ENCODE assay signal across 16 cellular contexts in the genomic region with DNA sequence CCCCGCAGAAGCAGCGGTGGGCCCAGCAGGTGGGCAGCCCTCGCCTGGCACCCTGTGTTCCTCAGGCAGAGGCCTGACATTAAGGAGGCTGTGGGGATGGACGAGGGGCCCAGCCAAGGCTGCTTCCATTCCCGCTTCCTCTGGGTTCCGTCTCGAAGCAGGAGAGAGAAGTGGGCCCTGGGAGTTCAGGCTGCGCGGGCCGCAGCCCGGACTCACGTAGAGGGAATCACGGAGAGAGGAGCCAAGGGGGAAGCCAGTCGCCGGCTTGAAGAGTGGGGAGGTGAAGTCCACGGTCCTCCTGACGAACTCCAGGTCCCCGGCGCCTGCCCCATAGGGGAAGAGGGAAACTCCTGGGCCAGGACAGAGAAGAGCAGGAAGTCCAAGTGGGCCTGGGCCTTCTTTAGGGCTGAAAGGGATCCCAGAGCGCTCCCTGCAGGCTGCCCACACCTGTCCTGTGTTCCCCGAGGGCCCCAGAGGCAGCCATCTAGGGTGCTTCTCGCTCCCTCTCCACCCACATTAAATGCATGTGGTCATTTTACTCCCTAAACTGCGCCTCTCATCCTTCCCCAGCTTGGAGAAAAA. TPM values are rescaled to one million over a fixed set of nuclear protein-coding genes. Genes with fewer than 3 reads are reported as not detected.
DNase-seq lines count a peak whose midpoint lies in the region; ATAC-seq, FAIRE-seq and TF ChIP-seq lines count a peak whose summit lies in the region.
"Had no signal": no experiment of that assay in that cellular context is flagged by ENCODE, and none has a peak within 500 bp of the region (broad histone marks: within the 10 kb centered on the region; RNA-seq: fewer than 3 reads in every experiment).

No MANE protein-coding gene starts in this region.

- H3K27ac ChIP-seq in right cardiac atrium (ENCODE audit: low read length) (no peak overlapping the region), heart right ventricle (no peak overlapping the region), kidney (ENCODE audit: low read depth in 2 of 2, low read length in 2 of 2) (no peak overlapping the region), osteoblast (ENCODE audit: low read depth, low read length) (no peak overlapping the region)

- H3K9ac ChIP-seq in kidney (ENCODE audit: low read length in 2 of 2) = no peak overlapping the region

- H3K4me3 ChIP-seq in right cardiac atrium (ENCODE audit: low read length) (no peak overlapping the region), heart right ventricle (no peak overlapping the region), kidney (ENCODE audit: low read length in 2 of 2) (no peak overlapping the region), osteoblast (ENCODE audit: insufficient read depth, low read length) (no peak overlapping the region)

- intact Hi-C loops in right cardiac atrium (cut with DNase I) (no loop called here), heart right ventricle (cut with DNase I) (no loop called here), kidney (cut with DNase I) (no loop called here)

- H3K79me2 ChIP-seq in osteoblast (ENCODE audit: insufficient read depth, low read length) = no peaks in the 10 kb centered on the region

- no peak for DNase-seq in right cardiac atrium
- no peak for DNase-seq in heart right ventricle
- peak; percentile 46 for DNase-seq in kidney
- peak; percentile 49 for DNase-seq in osteoblast (ENCODE audit: insufficient read length, low spot score, missing footprints)
- DNase-seq in NAMALWA (ENCODE audit: low spot score) = no peak
- DNase-seq in NCI-H345 treated with DMSO at 0.1 percent for 48 hours (lab: John Stamatoyannopoulos, UW; ENCODE audit: unreplicated experiment) = no peak
- DNase-seq: BE2C; CD4-positive, CD25-positive, alpha-beta regulatory T cell; DMS153; GDM1; NCI-H510A treated with DMSO at 0.1 percent for 48 hours; Right ventricle myocardium superior had no signal

- TF ChIP-seq CTCF in heart right ventricle (IDR thresholded peaks at IDR 0.05) (no peak), kidney (IDR thresholded peaks at IDR 0.05; ENCODE audit: borderline replicate concordance, extremely low read depth, insufficient read depth) (no peak), osteoblast (IDR thresholded peaks at IDR 0.05; ENCODE audit: extremely low read depth, low read depth, low read length) (no peak)

- H3K36me3 ChIP-seq in heart right ventricle = no peaks in the 10 kb centered on the region
- no peaks in the 10 kb centered on the region for H3K36me3 ChIP-seq in kidney (ENCODE audit: control insufficient read depth in 1 of 2, insufficient read depth in 2 of 2, low read length in 2 of 2)
- H3K36me3 ChIP-seq in osteoblast (ENCODE audit: insufficient read depth, low read length) = no peaks in the 10 kb centered on the region
- H3K36me3 ChIP-seq: BE2C had no signal

- H3K4me1 ChIP-seq in right cardiac atrium (ENCODE audit: control insufficient read depth, insufficient read depth, low read length) = no peaks in the 10 kb centered on the region
- H3K4me1 ChIP-seq in heart right ventricle = no peaks in the 10 kb centered on the region
- no peaks in the 10 kb centered on the region for H3K4me1 ChIP-seq in kidney (ENCODE audit: control insufficient read depth in 1 of 2, insufficient read depth in 1 of 2, low read depth in 1 of 2, low read length in 2 of 2)
- no peaks in the 10 kb centered on the region for H3K4me1 ChIP-seq in osteoblast (ENCODE audit: insufficient read depth, low read length)
- H3K4me1 ChIP-seq: BE2C, Caco-2 had no signal

- no peaks in the 10 kb centered on the region for H3K27me3 ChIP-seq in right cardiac atrium (ENCODE audit: control insufficient read depth, insufficient read depth)
- peaks cover 0 to 5% (median 0%) of the 10 kb centered on the region in 7 donors for H3K27me3 ChIP-seq in heart right ventricle
- no peaks in the 10 kb centered on the region for H3K27me3 ChIP-seq in osteoblast (ENCODE audit: insufficient read depth, low read length)
- H3K27me3 ChIP-seq: BE2C had no signal

- FAIRE-seq in kidney (lab: Jason Lieb, UNC) = no peak
- FAIRE-seq: A204.1 had no signal

- 80% methylated on average over 23 of the region's 23 CpGs for WGBS in right cardiac atrium
- WGBS in heart right ventricle, 2 donors = 81 to 86% methylated on average over 23 of the region's 23 CpGs

- no peaks in the 10 kb centered on the region for H4K20me1 ChIP-seq in osteoblast (ENCODE audit: insufficient read depth, low read length)

- H3K4me2 ChIP-seq in osteoblast (ENCODE audit: insufficient read depth, low read length) = no peak overlapping the region

- ATAC-seq in right cardiac atrium = peak; percentile 13 to 29
- no peak for ATAC-seq in heart right ventricle
- no peak for ATAC-seq in HG02798 (IDR thresholded peaks at IDR 0.05; ENCODE audit: poor library complexity, unreplicated experiment)

- no peak overlapping the region for H2AFZ ChIP-seq in osteoblast (ENCODE audit: low read length)

- H3K9me3 ChIP-seq in right cardiac atrium (ENCODE audit: control insufficient read depth, low read length) (no peaks in the 10 kb centered on the region), heart right ventricle (no peaks in the 10 kb centered on the region), kidney (ENCODE audit: control insufficient read depth in 1 of 2, low read length in 2 of 2) (no peaks in the 10 kb centered on the region), osteoblast (ENCODE audit: low read depth, low read length) (no peaks in the 10 kb centered on the region)
- H3K9me3 ChIP-seq: BE2C, Caco-2 had no signal

RNA-seq across cellular contexts. Expression of a gene that starts 37.7 kb away (rescaled TPM):
- total RNA-seq in right cardiac atrium = under 1 TPM in 1 of 4 donors, not detected in 3; 0.12 TPM
- polyA plus RNA-seq in right cardiac atrium = 0.02 TPM
- total RNA-seq in heart right ventricle = not detected
- polyA plus RNA-seq in heart right ventricle = under 1 TPM in 1 of 2 donors, not detected in 1; 0.01 TPM
- 0.19 TPM for total RNA-seq in kidney
- not detected for polyA plus RNA-seq in kidney (ENCODE audit: insufficient read depth, low read depth, low replicate concordance)
- not detected in 2 replicates for total RNA-seq in osteoblast
- total RNA-seq: CD4-positive, CD25-positive, alpha-beta regulatory T cell; Daoy; Right ventricle myocardium superior had no signal
- polyA plus RNA-seq: CD4-positive, CD25-positive, alpha-beta regulatory T cell had no signal

RNA-seq across cellular contexts. Expression of a gene that starts 53.3 kb away (rescaled TPM):
- total RNA-seq in right cardiac atrium = 1 to 10 TPM in 3 of 4 donors, under 1 TPM in 1; 0.86 to 4.8 (median 1.9) TPM
- 1.7 TPM for polyA plus RNA-seq in right cardiac atrium
- 1 to 10 TPM in 9 of 10 donors, under 1 TPM in 1; 0.67 to 5.4 (median 2.5) TPM for total RNA-seq in heart right ventricle
- polyA plus RNA-seq in heart right ventricle = 1 to 10 TPM in 1 of 2 donors, under 1 TPM in 1; 0.36 to 7.6 TPM
- total RNA-seq in kidney = 42.6 TPM
- 53.3 TPM for polyA plus RNA-seq in kidney (ENCODE audit: insufficient read depth, low read depth, low replicate concordance)
- 0.36 and 1.2 TPM in 2 replicates for total RNA-seq in osteoblast
- total RNA-seq: Daoy had no signal

Comparison
In these comparisons a context has a peak if more than half of its experiments do, and no peak if none do; other contexts are left out.
1. ATAC-seq: peak in right cardiac atrium (2 of 2); none in heart right ventricle (0 of 8) and HG02798 (single experiment).
2. DNase-seq: peak in kidney (single experiment) and osteoblast (single experiment); none in right cardiac atrium (0 of 3), heart right ventricle (0 of 2), NAMALWA (single experiment) and NCI-H345 treated with DMSO at 0.1 percent for 48 hours (single experiment).